ENCODE assay signal across 1 cellular context in genomic region chr2:84807063-84807485, GRCh38.
TF ChIP-seq lines count a peak whose summit lies in the region.

No MANE protein-coding gene starts in this region.

TF ChIP-seq in IMR-90, 13 proteins besides CTCF, POLR2A, EP300 and RAD21 (continued from another document):
- TF ChIP-seq USF2 (IDR thresholded peaks at IDR 0.05; ENCODE audit: low read depth, low read length): no peak
- peak; percentile 54; the same call in 1 of the 2 replicates for TF ChIP-seq CEBPB (IDR thresholded peaks at IDR 0.05; ENCODE audit: low read depth, low read length)
- TF ChIP-seq NFE2L2 (IDR thresholded peaks at IDR 0.05; ENCODE audit: low read depth, low read length): peak; percentile 2; the same call in 1 of the 2 replicates
- TF ChIP-seq FOS (IDR thresholded peaks at IDR 0.05; ENCODE audit: low read depth, low read length): 0 out of 2 replicates have a peak, but pooled peaks have one; percentile 2
- TF ChIP-seq MAZ (IDR thresholded peaks at IDR 0.05; ENCODE audit: borderline replicate concordance, low read depth, low read length): no peak
- TF ChIP-seq SMC3 (IDR thresholded peaks at IDR 0.05; ENCODE audit: low read depth, low read length): no peak
- no peak for TF ChIP-seq RCOR1 (IDR thresholded peaks at IDR 0.05; ENCODE audit: insufficient replicate concordance, low read length)
- TF ChIP-seq BHLHE40 (IDR thresholded peaks at IDR 0.05; ENCODE audit: low read depth, low read length): no peak
- no peak for TF ChIP-seq ELK1 (IDR thresholded peaks at IDR 0.05; ENCODE audit: borderline replicate concordance, low read depth, low read length)
- TF ChIP-seq CHD1 (IDR thresholded peaks at IDR 0.05; ENCODE audit: low read depth, low read length): no peak
